Comparison of ENCODE assay signal across 1 cellular context in the genomic region with DNA sequence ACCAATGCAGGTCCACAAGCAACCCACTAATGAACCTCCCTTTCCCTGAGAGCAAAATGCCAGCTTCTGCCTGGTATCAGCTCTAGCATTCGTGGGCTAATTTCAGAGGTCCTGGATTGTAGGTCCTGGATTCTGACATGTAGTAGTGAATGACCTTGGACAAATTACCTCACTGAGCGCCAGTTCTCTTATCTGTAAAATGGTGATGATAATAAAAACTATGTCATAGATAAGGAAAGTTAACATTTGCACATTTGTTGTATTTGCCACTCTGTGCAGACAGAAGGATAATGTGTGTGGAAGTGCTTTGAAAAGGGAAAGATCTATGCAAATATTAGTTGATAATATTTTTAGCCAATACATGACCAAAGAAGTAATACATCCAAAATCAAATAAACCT.
TF ChIP-seq lines count a peak whose summit lies in the region.

No MANE protein-coding gene starts in this region.

TF ChIP-seq in HCT116, 20 proteins besides CTCF, POLR2A, EP300 and RAD21 (continued from another document):
- TF ChIP-seq, protein P1, sequence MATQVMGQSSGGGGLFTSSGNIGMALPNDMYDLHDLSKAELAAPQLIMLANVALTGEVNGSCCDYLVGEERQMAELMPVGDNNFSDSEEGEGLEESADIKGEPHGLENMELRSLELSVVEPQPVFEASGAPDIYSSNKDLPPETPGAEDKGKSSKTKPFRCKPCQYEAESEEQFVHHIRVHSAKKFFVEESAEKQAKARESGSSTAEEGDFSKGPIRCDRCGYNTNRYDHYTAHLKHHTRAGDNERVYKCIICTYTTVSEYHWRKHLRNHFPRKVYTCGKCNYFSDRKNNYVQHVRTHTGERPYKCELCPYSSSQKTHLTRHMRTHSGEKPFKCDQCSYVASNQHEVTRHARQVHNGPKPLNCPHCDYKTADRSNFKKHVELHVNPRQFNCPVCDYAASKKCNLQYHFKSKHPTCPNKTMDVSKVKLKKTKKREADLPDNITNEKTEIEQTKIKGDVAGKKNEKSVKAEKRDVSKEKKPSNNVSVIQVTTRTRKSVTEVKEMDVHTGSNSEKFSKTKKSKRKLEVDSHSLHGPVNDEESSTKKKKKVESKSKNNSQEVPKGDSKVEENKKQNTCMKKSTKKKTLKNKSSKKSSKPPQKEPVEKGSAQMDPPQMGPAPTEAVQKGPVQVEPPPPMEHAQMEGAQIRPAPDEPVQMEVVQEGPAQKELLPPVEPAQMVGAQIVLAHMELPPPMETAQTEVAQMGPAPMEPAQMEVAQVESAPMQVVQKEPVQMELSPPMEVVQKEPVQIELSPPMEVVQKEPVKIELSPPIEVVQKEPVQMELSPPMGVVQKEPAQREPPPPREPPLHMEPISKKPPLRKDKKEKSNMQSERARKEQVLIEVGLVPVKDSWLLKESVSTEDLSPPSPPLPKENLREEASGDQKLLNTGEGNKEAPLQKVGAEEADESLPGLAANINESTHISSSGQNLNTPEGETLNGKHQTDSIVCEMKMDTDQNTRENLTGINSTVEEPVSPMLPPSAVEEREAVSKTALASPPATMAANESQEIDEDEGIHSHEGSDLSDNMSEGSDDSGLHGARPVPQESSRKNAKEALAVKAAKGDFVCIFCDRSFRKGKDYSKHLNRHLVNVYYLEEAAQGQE (IDR thresholded peaks at IDR 0.05; ENCODE audit: low read depth), result no peak
- TF ChIP-seq ATF3 (IDR thresholded peaks at IDR 0.05), result no peak
- no peak for TF ChIP-seq YY1 (IDR thresholded peaks at IDR 0.05; ENCODE audit: extremely low read depth, insufficient replicate concordance, low read depth, low read length)
- no peak for TF ChIP-seq JUND (IDR thresholded peaks at IDR 0.05)
- no peak for TF ChIP-seq CBX3 (IDR thresholded peaks at IDR 0.05; ENCODE audit: low read depth)
- no peak for TF ChIP-seq CEBPB (IDR thresholded peaks at IDR 0.05; ENCODE audit: low read depth)
- no peak for TF ChIP-seq ZNF274 (IDR thresholded peaks at IDR 0.05; ENCODE audit: low read depth, low read length)
